In the genomic region with DNA sequence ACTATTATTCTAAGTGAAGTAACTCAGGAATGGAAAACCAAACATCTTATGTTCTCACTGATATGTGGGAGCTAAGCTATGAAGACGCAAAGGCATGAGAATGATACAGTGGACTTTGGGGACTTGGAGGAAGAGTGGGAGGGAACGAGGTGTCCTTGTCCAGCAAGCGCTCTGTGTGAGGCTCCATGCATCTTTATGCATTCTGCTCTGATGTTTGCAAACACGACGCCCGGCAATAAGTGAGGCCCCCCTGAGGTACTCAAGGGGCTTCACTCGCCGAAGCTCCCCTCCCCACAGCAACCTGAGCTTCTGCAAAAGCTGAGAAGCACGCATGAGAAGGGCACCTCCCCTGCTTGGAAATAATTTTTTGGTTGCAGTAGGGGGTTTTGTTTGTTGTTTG, we compare ENCODE assay signal across 19 cellular contexts.
DNase-seq lines count a peak whose midpoint lies in the region; ATAC-seq and TF ChIP-seq lines count a peak whose summit lies in the region.
"Had no signal": no experiment of that assay in that cellular context is flagged by ENCODE, and none has a peak within 500 bp of the region (broad histone marks: within the 10 kb centered on the region; RNA-seq: fewer than 3 reads in every experiment).

No MANE protein-coding gene starts in this region.

- DNase-seq in natural killer cell treated with Interleukin-12 subunit alpha and Interleukin-12 subunit beta and Interleukin-15 and Interleukin-18, amount 100 ng/mL, for 72 hours (ENCODE audit: low spot score): peak; percentile 22
- no peak for DNase-seq in natural killer cell
- DNase-seq in glutamatergic neuron: peak; percentile 6
- peak; percentile 5 for DNase-seq in posterior vena cava (ENCODE audit: low spot score)
- no peak for DNase-seq in thyroid gland
- no peak for DNase-seq in activated naive CD8-positive, alpha-beta T cell treated with anti-CD3 and anti-CD28 coated beads, Interleukin-2, amount 50 U/mL, for 24 hours
- no peak for DNase-seq in SK-N-SH
- DNase-seq: Caco-2; CD4-positive, alpha-beta T cell; KG1; MV-4-11; NCI-H1694 treated with DMSO at 0.1 percent for 48 hours; NCI-H226; NCI-H524 treated with DMSO at 0.1 percent for 48 hours; PC-9 had no signal

- no peak for ATAC-seq in natural killer cell treated with Interleukin-12 subunit alpha and Interleukin-12 subunit beta and Interleukin-15 and Interleukin-18, amount 100 ng/mL, for 72 hours
- ATAC-seq in natural killer cell (no peak), GM18520 (IDR thresholded peaks at IDR 0.05; ENCODE audit: unreplicated experiment) (no peak)
- no peak for ATAC-seq in activated naive CD8-positive, alpha-beta T cell treated with anti-CD3 and anti-CD28 coated beads, Interleukin-2, amount 50 U/mL, for 24 hours

- H3K4me3 ChIP-seq in thyroid gland (replicated peaks in 1 of 3): no peak overlapping the region
- H3K4me3 ChIP-seq in SK-N-SH (ENCODE audit: low read depth in 2 of 2, low read length in 1 of 2): no peak overlapping the region
- H3K4me3 ChIP-seq: HAP-1, PC-9 had no signal

- peaks cover 3% of the 10 kb centered on the region for H3K9me3 Mint-ChIP-seq in natural killer cell treated with Interleukin-12 subunit alpha and Interleukin-12 subunit beta and Interleukin-15 and Interleukin-18, amount 100 ng/mL, for 72 hours
- H3K9me3 Mint-ChIP-seq in natural killer cell (peaks cover 3 to 6% of the 10 kb centered on the region in 2 donors), glutamatergic neuron (ENCODE audit: unreplicated experiment) (peaks cover 6% of the 10 kb centered on the region)
- peaks cover 4% of the 10 kb centered on the region for H3K9me3 Mint-ChIP-seq in activated naive CD8-positive, alpha-beta T cell treated with anti-CD3 and anti-CD28 coated beads, Interleukin-2, amount 50 U/mL, for 24 hours
- H3K9me3 Mint-ChIP-seq: CD4-positive, alpha-beta T cell had no signal

- no peak for TF ChIP-seq RAD21 in SK-N-SH (IDR thresholded peaks at IDR 0.05; ENCODE audit: low read length)

- H3K27me3 Mint-ChIP-seq in natural killer cell treated with Interleukin-12 subunit alpha and Interleukin-12 subunit beta and Interleukin-15 and Interleukin-18, amount 100 ng/mL, for 72 hours: no peaks in the 10 kb centered on the region
- no peaks in the 10 kb centered on the region for H3K27me3 Mint-ChIP-seq in natural killer cell (ENCODE audit: low read depth in 2 of 2)
- H3K27me3 Mint-ChIP-seq in glutamatergic neuron (ENCODE audit: unreplicated experiment): peaks cover 4% of the 10 kb centered on the region
- H3K27me3 Mint-ChIP-seq in activated naive CD8-positive, alpha-beta T cell treated with anti-CD3 and anti-CD28 coated beads, Interleukin-2, amount 50 U/mL, for 24 hours: no peaks in the 10 kb centered on the region
- H3K27me3 Mint-ChIP-seq: B cell; CD4-positive, alpha-beta T cell had no signal

- no peaks in the 10 kb centered on the region for H3K9me2 ChIP-seq in SK-N-SH

- H3K9me3 ChIP-seq in thyroid gland: no peaks in the 10 kb centered on the region
- no peaks in the 10 kb centered on the region for H3K9me3 ChIP-seq in SK-N-SH
- H3K9me3 ChIP-seq: Caco-2, HAP-1 had no signal

- H3K9ac ChIP-seq in SK-N-SH: no peak overlapping the region

- H3K27me3 ChIP-seq in thyroid gland: no peaks in the 10 kb centered on the region
- H3K27me3 ChIP-seq in SK-N-SH (ENCODE audit: insufficient read depth): no peaks in the 10 kb centered on the region

- TF ChIP-seq CTCF in natural killer cell (IDR thresholded peaks at IDR 0.05): no peak
- no peak for TF ChIP-seq CTCF in glutamatergic neuron (IDR thresholded peaks at IDR 0.05; ENCODE audit: partially characterized antibody, unreplicated experiment)
- no peak for TF ChIP-seq CTCF in thyroid gland (IDR thresholded peaks at IDR 0.05)
- no peak for TF ChIP-seq CTCF in SK-N-SH (IDR thresholded peaks at IDR 0.05)

- H4K20me1 ChIP-seq in SK-N-SH (ENCODE audit: insufficient read depth): no peaks in the 10 kb centered on the region

- no peak for TF ChIP-seq EP300 in SK-N-SH (IDR thresholded peaks at IDR 0.05; ENCODE audit: borderline replicate concordance in 1 of 2, low read depth in 1 of 2, low read length in 1 of 2)

- no peak overlapping the region for H3K4me2 ChIP-seq in SK-N-SH
- H3K4me2 ChIP-seq: PC-9 had no signal

- H2AFZ ChIP-seq in SK-N-SH (ENCODE audit: low read depth): no peak overlapping the region
- H2AFZ ChIP-seq: PC-9 had no signal

- CTCF ChIA-PET in SK-N-SH (lab: Yijun Ruan, JAX): interaction anchor here (1.0 to 1.4 kb wide), 3 partner anchors 11 to 25 kb away, joined by 3 read pairs; no protein-coding TSS in a partner anchor

- H3K36me3 ChIP-seq in thyroid gland: no peaks in the 10 kb centered on the region
- no peaks in the 10 kb centered on the region for H3K36me3 ChIP-seq in SK-N-SH (replicated peaks in 1 of 2; ENCODE audit: control insufficient read depth in 1 of 2, insufficient read depth in 2 of 2, low read length in 1 of 2)
- H3K36me3 ChIP-seq: HAP-1 had no signal

- H3K27ac ChIP-seq in thyroid gland (peak overlapping the region; percentile 50 to 71 (median 59)), SK-N-SH (ENCODE audit: low read depth in 2 of 2, low read length in 1 of 2) (no peak overlapping the region)
- H3K27ac ChIP-seq: PC-9, RWPE1 had no signal

- POLR2A ChIA-PET in SK-N-SH (lab: Yijun Ruan, JAX): no interaction called here

- no peak overlapping the region for H3K4me3 Mint-ChIP-seq in natural killer cell treated with Interleukin-12 subunit alpha and Interleukin-12 subunit beta and Interleukin-15 and Interleukin-18, amount 100 ng/mL, for 72 hours
- H3K4me3 Mint-ChIP-seq in natural killer cell (no peak overlapping the region), glutamatergic neuron (ENCODE audit: unreplicated experiment) (no peak overlapping the region)
- no peak overlapping the region for H3K4me3 Mint-ChIP-seq in activated naive CD8-positive, alpha-beta T cell treated with anti-CD3 and anti-CD28 coated beads, Interleukin-2, amount 50 U/mL, for 24 hours
- H3K4me3 Mint-ChIP-seq: B cell; CD4-positive, alpha-beta T cell had no signal

- 67 to 68% methylated on average over 9 of the region's 9 CpGs for WGBS in thyroid gland, 2 donors
- WGBS in SK-N-SH (ENCODE audit: low lambda C conversion rate): 68% methylated on average over 5 of the region's 9 CpGs

- peaks cover 10 to 25% of the 10 kb centered on the region in 2 donors for H3K4me1 ChIP-seq in thyroid gland
- H3K4me1 ChIP-seq in SK-N-SH (ENCODE audit: control insufficient read depth in 1 of 2, insufficient read depth in 2 of 2, low read depth in 1 of 2, low read length in 1 of 2): no peaks in the 10 kb centered on the region
- H3K4me1 ChIP-seq: Caco-2, HAP-1 had no signal

- intact Hi-C loops in natural killer cell (cut with micrococcal nuclease): no loop called here
- intact Hi-C loops in posterior vena cava (cut with DNase I): no loop called here
- intact Hi-C loops in thyroid gland (cut with DNase I): no loop called here

- H3K79me2 ChIP-seq in SK-N-SH (ENCODE audit: insufficient read depth): no peaks in the 10 kb centered on the region

- peaks cover 0 to 3% of the 10 kb centered on the region in 2 donors for H3K4me1 Mint-ChIP-seq in natural killer cell treated with Interleukin-12 subunit alpha and Interleukin-12 subunit beta and Interleukin-15 and Interleukin-18, amount 100 ng/mL, for 72 hours (ENCODE audit: low read depth in 2 of 2)
- H3K4me1 Mint-ChIP-seq in natural killer cell (peaks cover 0 to 11% of the 10 kb centered on the region in 2 donors), glutamatergic neuron (ENCODE audit: low read depth, unreplicated experiment) (peaks cover 19% of the 10 kb centered on the region)
- no peaks in the 10 kb centered on the region for H3K4me1 Mint-ChIP-seq in activated naive CD8-positive, alpha-beta T cell treated with anti-CD3 and anti-CD28 coated beads, Interleukin-2, amount 50 U/mL, for 24 hours

- H3K27ac Mint-ChIP-seq in natural killer cell treated with Interleukin-12 subunit alpha and Interleukin-12 subunit beta and Interleukin-15 and Interleukin-18, amount 100 ng/mL, for 72 hours: peak overlapping the region in 1 of 2 donors; percentile 76
- H3K27ac Mint-ChIP-seq in natural killer cell (no peak overlapping the region), glutamatergic neuron (ENCODE audit: unreplicated experiment) (no peak overlapping the region)
- H3K27ac Mint-ChIP-seq in activated naive CD8-positive, alpha-beta T cell treated with anti-CD3 and anti-CD28 coated beads, Interleukin-2, amount 50 U/mL, for 24 hours: no peak overlapping the region
- H3K27ac Mint-ChIP-seq: CD4-positive, alpha-beta T cell had no signal

- no peaks in the 10 kb centered on the region for H3F3A ChIP-seq in SK-N-SH (replicated peaks; ENCODE audit: insufficient read depth)

- TF ChIP-seq POLR2A in thyroid gland (IDR thresholded peaks at IDR 0.05): no peak

- no peaks in the 10 kb centered on the region for H3K36me3 Mint-ChIP-seq in natural killer cell treated with Interleukin-12 subunit alpha and Interleukin-12 subunit beta and Interleukin-15 and Interleukin-18, amount 100 ng/mL, for 72 hours
- H3K36me3 Mint-ChIP-seq in natural killer cell (no peaks in the 10 kb centered on the region), glutamatergic neuron (ENCODE audit: unreplicated experiment) (no peaks in the 10 kb centered on the region)
- H3K36me3 Mint-ChIP-seq in activated naive CD8-positive, alpha-beta T cell treated with anti-CD3 and anti-CD28 coated beads, Interleukin-2, amount 50 U/mL, for 24 hours (ENCODE audit: low read depth): peaks cover 3% of the 10 kb centered on the region

TF ChIP-seq in SK-N-SH, 30 proteins besides CTCF, POLR2A, EP300 and RAD21 (continues in another document):
- TF ChIP-seq, protein P1, sequence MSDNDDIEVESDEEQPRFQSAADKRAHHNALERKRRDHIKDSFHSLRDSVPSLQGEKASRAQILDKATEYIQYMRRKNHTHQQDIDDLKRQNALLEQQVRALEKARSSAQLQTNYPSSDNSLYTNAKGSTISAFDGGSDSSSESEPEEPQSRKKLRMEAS (IDR thresholded peaks at IDR 0.05; ENCODE audit: low read depth): no peak
- TF ChIP-seq ZBTB33 (IDR thresholded peaks at IDR 0.05; ENCODE audit: borderline replicate concordance, low read depth) (no peak), ELF1 (IDR thresholded peaks at IDR 0.05) (no peak), MXI1 (IDR thresholded peaks at IDR 0.05; ENCODE audit: low read depth, low read length) (no peak)

Comparison
In these comparisons a context has a peak if more than half of its experiments do, and no peak if none do; other contexts are left out.
1. DNase-seq: peak in natural killer cell treated with Interleukin-12 subunit alpha and Interleukin-12 subunit beta and Interleukin-15 and Interleukin-18, amount 100 ng/mL, for 72 hours (single experiment), glutamatergic neuron (single experiment) and posterior vena cava (single experiment); none in natural killer cell (single experiment), thyroid gland (0 of 2), activated naive CD8-positive, alpha-beta T cell treated with anti-CD3 and anti-CD28 coated beads, Interleukin-2, amount 50 U/mL, for 24 hours (single experiment) and SK-N-SH (single experiment).
2. H3K27ac ChIP-seq: peak in thyroid gland (3 of 3); none in SK-N-SH (0 of 2).